1 cellular context compared by ENCODE assay signal in genomic region chr9:81822967-81823366, GRCh38.
TF ChIP-seq lines count a peak whose summit lies in the region.

No MANE protein-coding gene starts in this region.

TF ChIP-seq in neural cell, 6 proteins besides CTCF, POLR2A, EP300 and RAD21 (continued from another document):
- TF ChIP-seq EZH2 (IDR thresholded peaks at IDR 0.05; ENCODE audit: borderline replicate concordance, insufficient read depth, low read length, poor library complexity, severe bottlenecking) = no peak
- TF ChIP-seq SMC3 (conservative IDR thresholded peaks at IDR 0.05; ENCODE audit: poor library complexity) = no peak
